2 cellular contexts compared by ENCODE assay signal in the genomic region with DNA sequence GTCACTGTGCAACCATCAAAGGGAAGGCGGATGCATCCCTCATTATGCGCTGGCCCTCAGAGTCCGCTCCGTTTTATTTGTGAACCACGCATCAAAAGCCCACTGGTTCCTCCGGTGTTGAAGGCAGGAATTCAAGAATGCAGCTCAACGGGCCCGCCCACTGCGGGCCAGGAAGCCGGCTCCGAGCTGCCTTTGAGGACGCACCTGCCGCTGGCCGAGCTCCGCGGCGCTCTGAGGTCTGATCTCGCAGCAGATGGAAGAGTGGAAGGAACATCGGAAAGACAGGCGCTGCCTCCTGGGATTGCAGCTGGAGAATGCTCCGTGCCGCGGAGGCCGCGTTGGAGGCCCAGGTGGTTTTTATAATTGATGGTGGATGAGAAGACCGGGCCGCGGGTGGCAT.
TF ChIP-seq lines count a peak whose summit lies in the region.

No MANE protein-coding gene starts in this region.

TF ChIP-seq in GM23338, 12 proteins besides CTCF, POLR2A, EP300 and RAD21 (continues in another document):
- TF ChIP-seq NANOG (IDR thresholded peaks at IDR 0.05; ENCODE audit: borderline replicate concordance) (no peak), CREB1 (CRISPR knock-in tag; IDR thresholded peaks at IDR 0.05; ENCODE audit: low read depth) (no peak), JUNB (IDR thresholded peaks at IDR 0.05; ENCODE audit: unreplicated experiment) (no peak), EZH2 (IDR thresholded peaks at IDR 0.05; ENCODE audit: low read depth, unreplicated experiment) (no peak), ZNF114 (CRISPR knock-in tag; IDR thresholded peaks at IDR 0.05) (no peak), STAT1 (IDR thresholded peaks at IDR 0.05; ENCODE audit: unreplicated experiment) (no peak), ZNF331 (CRISPR knock-in tag; IDR thresholded peaks at IDR 0.05; ENCODE audit: low read depth) (no peak), POLR2AphosphoS5 (IDR thresholded peaks at IDR 0.05; ENCODE audit: low read depth) (no peak)
- TF ChIP-seq, protein P1, sequence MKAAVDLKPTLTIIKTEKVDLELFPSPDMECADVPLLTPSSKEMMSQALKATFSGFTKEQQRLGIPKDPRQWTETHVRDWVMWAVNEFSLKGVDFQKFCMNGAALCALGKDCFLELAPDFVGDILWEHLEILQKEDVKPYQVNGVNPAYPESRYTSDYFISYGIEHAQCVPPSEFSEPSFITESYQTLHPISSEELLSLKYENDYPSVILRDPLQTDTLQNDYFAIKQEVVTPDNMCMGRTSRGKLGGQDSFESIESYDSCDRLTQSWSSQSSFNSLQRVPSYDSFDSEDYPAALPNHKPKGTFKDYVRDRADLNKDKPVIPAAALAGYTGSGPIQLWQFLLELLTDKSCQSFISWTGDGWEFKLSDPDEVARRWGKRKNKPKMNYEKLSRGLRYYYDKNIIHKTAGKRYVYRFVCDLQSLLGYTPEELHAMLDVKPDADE (IDR thresholded peaks at IDR 0.05), result no peak
- TF ChIP-seq, protein P2, sequence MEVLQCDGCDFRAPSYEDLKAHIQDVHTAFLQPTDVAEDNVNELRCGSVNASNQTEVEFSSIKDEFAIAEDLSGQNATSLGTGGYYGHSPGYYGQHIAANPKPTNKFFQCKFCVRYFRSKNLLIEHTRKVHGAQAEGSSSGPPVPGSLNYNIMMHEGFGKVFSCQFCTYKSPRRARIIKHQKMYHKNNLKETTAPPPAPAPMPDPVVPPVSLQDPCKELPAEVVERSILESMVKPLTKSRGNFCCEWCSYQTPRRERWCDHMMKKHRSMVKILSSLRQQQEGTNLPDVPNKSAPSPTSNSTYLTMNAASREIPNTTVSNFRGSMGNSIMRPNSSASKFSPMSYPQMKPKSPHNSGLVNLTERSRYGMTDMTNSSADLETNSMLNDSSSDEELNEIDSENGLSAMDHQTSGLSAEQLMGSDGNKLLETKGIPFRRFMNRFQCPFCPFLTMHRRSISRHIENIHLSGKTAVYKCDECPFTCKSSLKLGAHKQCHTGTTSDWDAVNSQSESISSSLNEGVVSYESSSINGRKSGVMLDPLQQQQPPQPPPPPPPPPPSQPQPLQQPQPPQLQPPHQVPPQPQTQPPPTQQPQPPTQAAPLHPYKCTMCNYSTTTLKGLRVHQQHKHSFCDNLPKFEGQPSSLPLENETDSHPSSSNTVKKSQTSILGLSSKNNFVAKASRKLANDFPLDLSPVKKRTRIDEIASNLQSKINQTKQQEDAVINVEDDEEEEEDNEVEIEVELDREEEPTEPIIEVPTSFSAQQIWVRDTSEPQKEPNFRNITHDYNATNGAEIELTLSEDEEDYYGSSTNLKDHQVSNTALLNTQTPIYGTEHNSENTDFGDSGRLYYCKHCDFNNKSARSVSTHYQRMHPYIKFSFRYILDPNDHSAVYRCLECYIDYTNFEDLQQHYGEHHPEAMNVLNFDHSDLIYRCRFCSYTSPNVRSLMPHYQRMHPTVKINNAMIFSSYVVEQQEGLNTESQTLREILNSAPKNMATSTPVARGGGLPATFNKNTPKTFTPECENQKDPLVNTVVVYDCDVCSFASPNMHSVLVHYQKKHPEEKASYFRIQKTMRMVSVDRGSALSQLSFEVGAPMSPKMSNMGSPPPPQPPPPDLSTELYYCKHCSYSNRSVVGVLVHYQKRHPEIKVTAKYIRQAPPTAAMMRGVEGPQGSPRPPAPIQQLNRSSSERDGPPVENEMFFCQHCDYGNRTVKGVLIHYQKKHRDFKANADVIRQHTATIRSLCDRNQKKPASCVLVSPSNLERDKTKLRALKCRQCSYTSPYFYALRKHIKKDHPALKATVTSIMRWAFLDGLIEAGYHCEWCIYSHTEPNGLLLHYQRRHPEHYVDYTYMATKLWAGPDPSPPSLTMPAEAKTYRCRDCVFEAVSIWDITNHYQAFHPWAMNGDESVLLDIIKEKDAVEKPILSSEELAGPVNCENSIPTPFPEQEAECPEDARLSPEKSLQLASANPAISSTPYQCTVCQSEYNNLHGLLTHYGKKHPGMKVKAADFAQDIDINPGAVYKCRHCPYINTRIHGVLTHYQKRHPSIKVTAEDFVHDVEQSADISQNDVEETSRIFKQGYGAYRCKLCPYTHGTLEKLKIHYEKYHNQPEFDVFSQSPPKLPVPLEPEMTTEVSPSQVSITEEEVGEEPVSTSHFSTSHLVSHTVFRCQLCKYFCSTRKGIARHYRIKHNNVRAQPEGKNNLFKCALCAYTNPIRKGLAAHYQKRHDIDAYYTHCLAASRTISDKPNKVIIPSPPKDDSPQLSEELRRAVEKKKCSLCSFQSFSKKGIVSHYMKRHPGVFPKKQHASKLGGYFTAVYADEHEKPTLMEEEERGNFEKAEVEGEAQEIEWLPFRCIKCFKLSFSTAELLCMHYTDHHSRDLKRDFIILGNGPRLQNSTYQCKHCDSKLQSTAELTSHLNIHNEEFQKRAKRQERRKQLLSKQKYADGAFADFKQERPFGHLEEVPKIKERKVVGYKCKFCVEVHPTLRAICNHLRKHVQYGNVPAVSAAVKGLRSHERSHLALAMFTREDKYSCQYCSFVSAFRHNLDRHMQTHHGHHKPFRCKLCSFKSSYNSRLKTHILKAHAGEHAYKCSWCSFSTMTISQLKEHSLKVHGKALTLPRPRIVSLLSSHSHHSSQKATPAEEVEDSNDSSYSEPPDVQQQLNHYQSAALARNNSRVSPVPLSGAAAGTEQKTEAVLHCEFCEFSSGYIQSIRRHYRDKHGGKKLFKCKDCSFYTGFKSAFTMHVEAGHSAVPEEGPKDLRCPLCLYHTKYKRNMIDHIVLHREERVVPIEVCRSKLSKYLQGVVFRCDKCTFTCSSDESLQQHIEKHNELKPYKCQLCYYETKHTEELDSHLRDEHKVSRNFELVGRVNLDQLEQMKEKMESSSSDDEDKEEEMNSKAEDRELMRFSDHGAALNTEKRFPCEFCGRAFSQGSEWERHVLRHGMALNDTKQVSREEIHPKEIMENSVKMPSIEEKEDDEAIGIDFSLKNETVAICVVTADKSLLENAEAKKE (CRISPR knock-in tag; IDR thresholded peaks at IDR 0.05), result no peak

TF ChIP-seq in H1, 55 proteins besides CTCF, POLR2A, EP300 and RAD21:
- TF ChIP-seq TEAD4 (IDR thresholded peaks at IDR 0.05; ENCODE audit: low read depth, low read length) (0 out of 2 replicates have a peak, but pooled peaks have one; percentile 29), SP4 (IDR thresholded peaks at IDR 0.05; ENCODE audit: low read length) (no peak), MAFK (IDR thresholded peaks at IDR 0.05; ENCODE audit: low read depth, low read length) (no peak), GABPA (IDR thresholded peaks at IDR 0.05; ENCODE audit: borderline replicate concordance, insufficient read depth, low read length) (0 out of 2 replicates have a peak, but pooled peaks have one; percentile 48)
